In genomic region chrX:55135171-55135570, GRCh38 we compare ENCODE assay signal across 8 cellular contexts. TPM values are rescaled to one million over a fixed set of nuclear protein-coding genes. Genes with fewer than 3 reads are reported as not detected.
DNase-seq lines count a peak whose midpoint lies in the region; ATAC-seq, FAIRE-seq and TF ChIP-seq lines count a peak whose summit lies in the region.

No MANE protein-coding gene starts in this region.

- H3K9me3 ChIP-seq in AG04450 (ENCODE audit: control insufficient read depth, insufficient read depth, low read length) (no peaks in the 10 kb centered on the region), K562 (replicated peaks; ENCODE audit: control insufficient read depth, insufficient read depth, low read depth, low read length) (no peaks in the 10 kb centered on the region), stomach (peaks cover 0 to 7% (median 0%) of the 10 kb centered on the region in 4 donors)

- ATAC-seq in K562 (peak; percentile 86), left lobe of liver (peak; percentile 97), HG03469 (IDR thresholded peaks at IDR 0.05; ENCODE audit: unreplicated experiment) (no peak), GM18907 (IDR thresholded peaks at IDR 0.05; ENCODE audit: unreplicated experiment) (no peak)

- peak; percentile 71 to 83 for TF ChIP-seq RAD21 in K562 (CRISPR knock-in tag; conservative IDR thresholded peaks at IDR 0.05 in 1 of 2, IDR thresholded peaks at IDR 0.05 in 1 of 2)

- TF ChIP-seq CTCF in AG04450 (IDR thresholded peaks at IDR 0.05; ENCODE audit: low read depth, low read length): peak; percentile 62
- TF ChIP-seq CTCF in GM12864 (IDR thresholded peaks at IDR 0.05; ENCODE audit: low read depth, low read length, missing control alignments): peak; percentile 34
- peak; percentile 50 to 74 (median 67) for TF ChIP-seq CTCF in K562 (IDR thresholded peaks at IDR 0.05 in 2 of 3, conservative IDR thresholded peaks at IDR 0.05 in 1 of 3; ENCODE audit: insufficient read depth in 2 of 3, low read depth in 1 of 3, low read length in 3 of 3)
- peak in 3 of 7 experiments; percentile 38 to 61 (median 39) for TF ChIP-seq CTCF in stomach (IDR thresholded peaks at IDR 0.05)

- H3K9me1 ChIP-seq in K562 (ENCODE audit: control insufficient read depth, insufficient read depth, low read length): no peaks in the 10 kb centered on the region

- no peak for DNase-seq in AG04450 (ENCODE audit: low read depth, low spot score)
- DNase-seq in GM12864 (ENCODE audit: low read depth): no peak
- DNase-seq in RPMI7951 (ENCODE audit: low read depth): peak; percentile 49
- DNase-seq in K562 (ENCODE audit: extremely low read depth in 1 of 4, low spot score in 3 of 4): peak; percentile 10 to 52 (median 20)
- peak; percentile 58 for DNase-seq in left lobe of liver (ENCODE audit: low spot score)
- peak; percentile 48 for DNase-seq in stomach

- in situ Hi-C loops in K562 (cut with MboI): loop anchor here (25.0 kb wide), 1 partner anchor 1602 kb away; the partner anchor contains the start of gene NBDY

- H3K4me1 ChIP-seq in K562 (replicated peaks in 1 of 2; ENCODE audit: control insufficient read depth in 2 of 2, insufficient read depth in 2 of 2, low read length in 2 of 2): peaks cover 0 to 3% of the 10 kb centered on the region in 2 experiments; a peak in 1 of 5 replicates
- no peaks in the 10 kb centered on the region for H3K4me1 ChIP-seq in stomach

- H3K4me2 ChIP-seq in K562 (ENCODE audit: insufficient read depth, low read length): no peak overlapping the region

- H3K27me3 ChIP-seq in AG04450 (ENCODE audit: control insufficient read depth, insufficient read depth, low read length) (no peaks in the 10 kb centered on the region), K562 (ENCODE audit: control insufficient read depth in 2 of 2, insufficient read depth in 2 of 2, low read length in 2 of 2) (no peaks in the 10 kb centered on the region), stomach (peaks cover 0 to 5% (median 0%) of the 10 kb centered on the region in 3 donors)

- no peaks in the 10 kb centered on the region for H3K36me3 ChIP-seq in K562 (ENCODE audit: control insufficient read depth, insufficient read depth, low read length)
- no peaks in the 10 kb centered on the region for H3K36me3 ChIP-seq in stomach

- FAIRE-seq in K562 (lab: Jason Lieb, UNC): peak; percentile 83

- no peaks in the 10 kb centered on the region for H3K79me2 ChIP-seq in K562 (ENCODE audit: control insufficient read depth, insufficient read depth, low read length)

- WGBS in K562 (ENCODE audit: insufficient coverage, low coverage, missing lambda C conversion rate): 11% methylated on average over 1 of the region's 1 CpG
- WGBS in stomach, 5 donors: 0 to 30% (median 8%) methylated on average over 1 of the region's 1 CpG

- H2AFZ ChIP-seq in K562 (ENCODE audit: low read depth, low read length): no peak overlapping the region

- no TSS peak for BruUV-seq in K562 (replicated peaks; lab: Mats Ljungman, UMichigan)

- CTCF ChIA-PET in AG04450 (lab: Charles Lee): interaction anchor here (0.6 to 1.8 kb wide), 8 partner anchors 8 to 1593 kb away, joined by 3 to 32 read pairs (median 4); partner anchors contain the start of gene USP51
- CTCF ChIA-PET in K562 (lab: Yijun Ruan, JAX; ENCODE audit: low intra/inter-chr PET ratio): no interaction called here

- no peak overlapping the region for H3K4me3 ChIP-seq in AG04450 (ENCODE audit: low read depth, low read length)
- no peak overlapping the region for H3K4me3 ChIP-seq in GM12864 (ENCODE audit: low read depth, low read length)
- no peak overlapping the region for H3K4me3 ChIP-seq in K562
- H3K4me3 ChIP-seq in stomach: no peak overlapping the region

- TF ChIP-seq POLR2A in K562 (conservative IDR thresholded peaks at IDR 0.05) (no peak), stomach (IDR thresholded peaks at IDR 0.05) (no peak)

- intact Hi-C loops in K562 (cut with micrococcal nuclease): loop anchor here (5.0 to 10.0 kb wide), 2 partner anchors 72 to 210 kb away; no protein-coding TSS in a partner anchor
- intact Hi-C loops in stomach (cut with DNase I; ENCODE audit: low total_unique reads): no loop called here

- no peak overlapping the region for H3K9ac ChIP-seq in K562 (ENCODE audit: insufficient read depth in 1 of 2, low read depth in 2 of 2, low read length in 2 of 2)

- no peaks in the 10 kb centered on the region for H4K20me1 ChIP-seq in K562 (replicated peaks; ENCODE audit: control insufficient read depth, insufficient read depth, low read length)

- POLR2A ChIA-PET in AG04450 (lab: Yijun Ruan, JAX): no interaction called here
- POLR2A ChIA-PET in K562 (lab: Yijun Ruan, JAX): interaction anchor here (0.6 to 1.3 kb wide), 3 partner anchors 13 to 105 kb away, joined by 3 to 5 read pairs (median 4); no protein-coding TSS in a partner anchor

- no peak for TF ChIP-seq EP300 in K562 (IDR thresholded peaks at IDR 0.05; ENCODE audit: low read length)
- TF ChIP-seq EP300 in stomach (IDR thresholded peaks at IDR 0.05): no peak

- H3K27ac ChIP-seq in AG04450 (ENCODE audit: low read depth, low read length) (no peak overlapping the region), K562 (ENCODE audit: extremely low read depth, low read depth, low read length) (no peak overlapping the region), stomach (no peak overlapping the region)

TF ChIP-seq in K562, 482 proteins besides CTCF, POLR2A, EP300 and RAD21:
- TF ChIP-seq MAFK (IDR thresholded peaks at IDR 0.05; ENCODE audit: low read length) (no peak), ESRRA (IDR thresholded peaks at IDR 0.05; ENCODE audit: borderline replicate concordance, low read depth) (0 out of 2 replicates have a peak, but pooled peaks have one; percentile 18), SMC3 (conservative IDR thresholded peaks at IDR 0.05; ENCODE audit: insufficient read depth, low read depth, low read length) (peak; percentile 45; the same call in 1 of the 2 replicates), RFX1 (IDR thresholded peaks at IDR 0.05) (no peak), DEAF1 (CRISPR knock-in tag; IDR thresholded peaks at IDR 0.05) (peak; percentile 37; the same call in 1 of the 2 replicates)

RNA-seq across cellular contexts. Expression of gene PAGE2, which starts 46.4 kb away (rescaled TPM):
- not detected in 2 replicates for polyA plus RNA-seq in AG04450 (2011; rRNA removed)
- not detected in 2 replicates for polyA minus RNA-seq in AG04450 (2011; rRNA and poly(A)+ RNA removed)
- 7.4 and 9.3 TPM in 2 replicates for total RNA-seq in RPMI7951 (2014; rRNA removed; shearing (Covaris generic))
- total RNA-seq in K562 (2011; cell fraction: chromatin; rRNA removed; ENCODE audit: low replicate concordance): not detected in 2 replicates
- not detected in 2 replicates for total RNA-seq in K562 (2011; cell fraction: nucleolus; rRNA removed)
- total RNA-seq in K562 (2011; cell fraction: nucleoplasm; rRNA removed): not detected in 2 replicates
- 0.59 and 0.78 TPM in 2 replicates for total RNA-seq in K562 (2014; rRNA removed)
- 1.6 and 2.1 TPM in 2 replicates for total RNA-seq in K562 (2014; rRNA removed; fragmentation: Illumina TruSeq; extraction: Trizol)
- total RNA-seq in K562 (2015; rRNA removed; fragmentation: Illumina TruSeq; extraction: Trizol): 1.2 and 2.1 TPM in 2 replicates
- total RNA-seq in K562 (2021): 0.78 TPM in 1 of 2 replicates, not detected in the other
- 0.40 and 2.4 TPM in 2 replicates for polyA plus RNA-seq in K562 (2011; rRNA removed)
- 0.18 and 1.7 TPM in 2 replicates for polyA plus RNA-seq in K562 (2011; cell fraction: cytosol; rRNA removed)
- 0.66 TPM in 1 of 2 replicates, not detected in the other for polyA plus RNA-seq in K562 (2011; cell fraction: nucleus; rRNA removed)
- polyA plus RNA-seq in K562 (2012): 1.9 and 2.2 TPM in 2 replicates
- 1.3 and 1.4 TPM in 2 replicates for polyA plus RNA-seq in K562 (2014; fragmentation: Illumina TruSeq; extraction: Trizol)
- polyA plus RNA-seq in K562 (2014; fragmentation: Nextera tagmentation; extraction: Ambion mirVana): 1 to 10 TPM; 3.0 to 3.7 TPM
- 0.22 and 0.77 TPM in 2 replicates for polyA plus RNA-seq in K562 (2014; rRNA removed)
- polyA minus RNA-seq in K562 (2011; rRNA and poly(A)+ RNA removed): 1.1 TPM in 1 of 2 replicates, not detected in the other
- polyA minus RNA-seq in K562 (2011; cell fraction: cytosol; rRNA and poly(A)+ RNA removed): not detected in 2 replicates
- polyA minus RNA-seq in K562 (2011; cell fraction: nucleus; rRNA and poly(A)+ RNA removed): 0.67 TPM in 1 of 2 replicates, not detected in the other
- total RNA-seq in left lobe of liver: not detected
- total RNA-seq in stomach: not detected
- polyA plus RNA-seq in stomach: not detected

Comparison
In these comparisons a context has a peak if more than half of its experiments do, and no peak if none do; other contexts are left out.
1. DNase-seq: peak in RPMI7951 (single experiment), K562 (4 of 4), left lobe of liver (single experiment) and stomach (single experiment); none in AG04450 (single experiment) and GM12864 (single experiment).
2. ATAC-seq: peak in K562 (single experiment) and left lobe of liver (single experiment); none in HG03469 (single experiment) and GM18907 (single experiment).